14 cellular contexts compared by ENCODE assay signal in the genomic region with DNA sequence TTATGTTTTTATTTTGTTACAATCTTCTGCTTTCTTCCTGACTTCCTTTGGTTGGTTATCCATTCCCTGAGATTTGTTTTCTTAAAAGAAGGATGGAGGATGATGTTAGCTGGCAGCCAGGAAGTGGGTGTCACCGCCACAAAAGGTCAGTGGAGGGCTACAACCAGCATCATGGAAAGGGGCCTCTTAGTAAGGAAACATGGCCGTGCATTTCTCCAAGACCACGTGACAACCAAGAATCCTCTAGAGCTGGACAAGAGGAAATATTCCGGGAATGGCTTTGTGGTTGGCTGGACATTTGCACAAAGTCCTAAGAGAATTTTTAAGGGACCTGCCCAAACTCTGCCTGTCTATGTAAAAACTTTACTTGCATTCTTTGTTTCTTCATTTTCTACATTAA.
DNase-seq lines count a peak whose midpoint lies in the region; ATAC-seq and TF ChIP-seq lines count a peak whose summit lies in the region.
"Had no signal": no experiment of that assay in that cellular context is flagged by ENCODE, and none has a peak within 500 bp of the region (broad histone marks: within the 10 kb centered on the region; RNA-seq: fewer than 3 reads in every experiment).

No MANE protein-coding gene starts in this region.

- WGBS in lower leg skin, 2 donors, result 75 to 85% methylated on average over 4 of the region's 4 CpGs

- peak; percentile 82 for DNase-seq in ELR (ENCODE audit: low read depth)
- DNase-seq in adipocyte (ENCODE audit: low read depth), result peak; percentile 96
- peak; percentile 59 for DNase-seq in left cardiac atrium
- peak; percentile 58 for DNase-seq in sciatic nerve (ENCODE audit: low spot score)
- DNase-seq in lower leg skin (ENCODE audit: low spot score in 2 of 2), result no peak
- DNase-seq in central memory CD4-positive, alpha-beta T cell, result no peak
- DNase-seq in natural killer cell treated with Interleukin-12 subunit alpha and Interleukin-12 subunit beta and Interleukin-15 and Interleukin-18, amount 100 ng/mL, for 72 hours (ENCODE audit: low spot score), result no peak
- no peak for DNase-seq in activated CD4-positive, alpha-beta T cell treated with anti-CD3 and anti-CD28 coated beads, Interleukin-2, amount 50 U/mL, for 4 hours
- DNase-seq: COR-L47, gastrocnemius medialis, left lung, NCI-H1092 treated with DMSO at 0.1 percent for 48 hours, NCI-H524 treated with DMSO at 0.1 percent for 48 hours, SIG-M5 had no signal

- no peak overlapping the region for H3K27ac Mint-ChIP-seq in natural killer cell treated with Interleukin-12 subunit alpha and Interleukin-12 subunit beta and Interleukin-15 and Interleukin-18, amount 100 ng/mL, for 72 hours

- peak; percentile 45 to 57 for ATAC-seq in left cardiac atrium
- peak; percentile 76 for ATAC-seq in sciatic nerve
- ATAC-seq in natural killer cell treated with Interleukin-12 subunit alpha and Interleukin-12 subunit beta and Interleukin-15 and Interleukin-18, amount 100 ng/mL, for 72 hours, result no peak
- ATAC-seq: gastrocnemius medialis, left lung had no signal

- no peaks in the 10 kb centered on the region for H3K27me3 ChIP-seq in adipocyte (replicated peaks; ENCODE audit: control insufficient read depth, insufficient read depth, low read length)
- H3K27me3 ChIP-seq: gastrocnemius medialis, left lung had no signal

- no peak for TF ChIP-seq CTCF in lower leg skin (IDR thresholded peaks at IDR 0.05)

- no peak for TF ChIP-seq POLR2A in lower leg skin (IDR thresholded peaks at IDR 0.05)

- no peaks in the 10 kb centered on the region for H3K27me3 Mint-ChIP-seq in natural killer cell treated with Interleukin-12 subunit alpha and Interleukin-12 subunit beta and Interleukin-15 and Interleukin-18, amount 100 ng/mL, for 72 hours

- H3K4me3 ChIP-seq in adipocyte (ENCODE audit: low read length) (no peak overlapping the region), lower leg skin (ENCODE audit: low read depth, poor library complexity, severe bottlenecking) (no peak overlapping the region)
- H3K4me3 ChIP-seq: gastrocnemius medialis, left lung had no signal

- no peaks in the 10 kb centered on the region for H3K36me3 Mint-ChIP-seq in natural killer cell treated with Interleukin-12 subunit alpha and Interleukin-12 subunit beta and Interleukin-15 and Interleukin-18, amount 100 ng/mL, for 72 hours

- intact Hi-C loops in left cardiac atrium (cut with DNase I) (no loop called here), sciatic nerve (cut with DNase I) (no loop called here), lower leg skin (cut with DNase I; ENCODE audit: low total_unique reads) (no loop called here)

- H3K9me3 ChIP-seq in adipocyte (ENCODE audit: control insufficient read depth, low read length), result no peaks in the 10 kb centered on the region
- H3K9me3 ChIP-seq: gastrocnemius medialis, left lung had no signal

- H3K4me3 Mint-ChIP-seq in natural killer cell treated with Interleukin-12 subunit alpha and Interleukin-12 subunit beta and Interleukin-15 and Interleukin-18, amount 100 ng/mL, for 72 hours, result no peak overlapping the region

- peak overlapping the region; percentile 60 for H3K9ac ChIP-seq in adipocyte (ENCODE audit: low read length)

- no peaks in the 10 kb centered on the region for H3K36me3 ChIP-seq in adipocyte (ENCODE audit: control insufficient read depth, insufficient read depth, low read length, severe bottlenecking)
- H3K36me3 ChIP-seq: gastrocnemius medialis, left lung had no signal

- H3K4me1 Mint-ChIP-seq in natural killer cell treated with Interleukin-12 subunit alpha and Interleukin-12 subunit beta and Interleukin-15 and Interleukin-18, amount 100 ng/mL, for 72 hours (ENCODE audit: low read depth in 2 of 2), result no peaks in the 10 kb centered on the region

- H3K4me1 ChIP-seq in adipocyte (ENCODE audit: control insufficient read depth, insufficient read depth, low read length), result peaks cover 36% of the 10 kb centered on the region
- H3K4me1 ChIP-seq: gastrocnemius medialis, left lung had no signal

- peaks cover 8% of the 10 kb centered on the region for H3K9me3 Mint-ChIP-seq in natural killer cell treated with Interleukin-12 subunit alpha and Interleukin-12 subunit beta and Interleukin-15 and Interleukin-18, amount 100 ng/mL, for 72 hours

Comparison
In these comparisons a context has a peak if more than half of its experiments do, and no peak if none do; other contexts are left out.
1. DNase-seq: peak in ELR (single experiment), adipocyte (single experiment), left cardiac atrium (single experiment) and sciatic nerve (single experiment); none in lower leg skin (0 of 2), central memory CD4-positive, alpha-beta T cell (single experiment), natural killer cell treated with Interleukin-12 subunit alpha and Interleukin-12 subunit beta and Interleukin-15 and Interleukin-18, amount 100 ng/mL, for 72 hours (single experiment) and activated CD4-positive, alpha-beta T cell treated with anti-CD3 and anti-CD28 coated beads, Interleukin-2, amount 50 U/mL, for 4 hours (0 of 2).
2. ATAC-seq: peak in left cardiac atrium (2 of 2) and sciatic nerve (single experiment); none in natural killer cell treated with Interleukin-12 subunit alpha and Interleukin-12 subunit beta and Interleukin-15 and Interleukin-18, amount 100 ng/mL, for 72 hours (0 of 2).